9 cellular contexts compared by ENCODE assay signal in the genomic region with DNA sequence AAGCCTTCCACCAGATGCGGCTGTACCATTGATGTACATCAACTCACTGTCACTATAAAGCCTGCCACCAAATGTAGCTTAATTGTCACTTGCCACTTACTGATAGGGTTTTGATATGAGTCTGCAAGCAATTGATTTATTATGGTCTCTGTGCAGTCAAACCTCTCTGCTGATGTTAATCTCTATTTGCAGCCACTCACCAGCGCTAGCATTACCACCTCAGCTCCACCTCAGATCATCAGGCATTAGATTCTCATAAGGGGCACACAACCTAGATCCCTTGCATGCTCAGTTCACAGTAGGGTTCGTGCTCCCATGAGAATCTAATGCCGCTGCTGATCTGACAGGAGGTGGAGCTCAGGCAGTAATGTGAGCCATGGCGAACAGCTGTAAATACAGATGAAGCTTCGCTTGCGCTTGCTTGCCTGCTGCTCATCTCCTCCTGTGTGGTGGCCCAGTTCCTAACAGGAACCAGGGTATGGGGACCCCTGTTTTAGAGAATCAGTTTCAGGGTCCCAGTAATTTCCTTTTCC. TPM values are rescaled to one million over a fixed set of nuclear protein-coding genes. Genes with fewer than 3 reads are reported as not detected.
"Had no signal": no experiment of that assay in that cellular context is flagged by ENCODE, and none has a peak within 500 bp of the region (broad histone marks: within the 10 kb centered on the region; RNA-seq: fewer than 3 reads in every experiment).

No MANE protein-coding gene starts in this region.

RNA-seq across cellular contexts. Expression of a gene that starts 26.7 kb away (rescaled TPM):
- total RNA-seq: activated CD4-positive, alpha-beta memory T cell treated with anti-CD3 and anti-CD28 coated beads for 36 hours; activated CD4-positive, alpha-beta T cell treated with anti-CD3 and anti-CD28 coated beads, Interleukin-2, amount 10 ng/mL, durations not matched to agents 24 days and 14 days; activated CD8-positive, alpha-beta memory T cell treated with anti-CD3 and anti-CD28 coated beads for 36 hours; activated CD8-positive, alpha-beta T cell treated with anti-CD3 and anti-CD28 coated beads for 36 hours; activated naive CD4-positive, alpha-beta T cell treated with anti-CD3 and anti-CD28 coated beads for 36 hours; activated naive CD4-positive, alpha-beta T cell treated with anti-CD3 and anti-CD28 coated beads, Interleukin-2, amount 50 U/mL, for 72 hours; activated naive CD8-positive, alpha-beta T cell treated with anti-CD3 and anti-CD28 coated beads for 36 hours; activated T-helper 1 cell treated with anti-CD3 and anti-CD28 coated beads, Interleukin-12 subunit alpha, Interleukin-12 subunit beta, Interleukin-2, Interleukin-4 antibody, amounts not matched to agents 30 ng/mL and 10 ng/mL and 1 ng/mL, durations not matched to agents 14 hours and 24 hours and 36 hours; T-helper 1 cell treated with Interleukin-12 subunit alpha and Interleukin-12 subunit beta and Interleukin-4 antibody, amounts not matched to agents 30 ng/mL and 1 ng/mL, for 36 hours had no signal
